In genomic region chr6:170497845-170498281, GRCh38 we compare ENCODE assay signal across 16 cellular contexts. TPM values are rescaled to one million over a fixed set of nuclear protein-coding genes. Genes with fewer than 3 reads are reported as not detected.
DNase-seq lines count a peak whose midpoint lies in the region; ATAC-seq and TF ChIP-seq lines count a peak whose summit lies in the region.
"Had no signal": no experiment of that assay in that cellular context is flagged by ENCODE, and none has a peak within 500 bp of the region (broad histone marks: within the 10 kb centered on the region; RNA-seq: fewer than 3 reads in every experiment).

No MANE protein-coding gene starts in this region.

- intact Hi-C loops in uterus (cut with DNase I; ENCODE audit: low total_unique reads), result no loop called here

- H2AK5ac ChIP-seq in neuronal stem cell (ENCODE audit: low read depth, low read length), result no peak overlapping the region

- H3K36me3 ChIP-seq in brain microvascular endothelial cell (replicated peaks), result no peaks in the 10 kb centered on the region
- peaks cover 0 to 1% of the 10 kb centered on the region in 2 donors for H3K36me3 ChIP-seq in neuronal stem cell (replicated peaks in 1 of 2; ENCODE audit: control insufficient read depth in 2 of 2, insufficient read depth in 2 of 2, low read length in 2 of 2)
- H3K36me3 ChIP-seq in uterus, result no peaks in the 10 kb centered on the region
- H3K36me3 ChIP-seq: transverse colon had no signal

- H2BK15ac ChIP-seq in neuronal stem cell (ENCODE audit: low read length), result no peak overlapping the region

- peak; percentile 9 for DNase-seq in DMS53 (lab: John Stamatoyannopoulos, UW)
- no peak for DNase-seq in DMS53 treated with DMSO at 0.1 percent for 48 hours (lab: John Stamatoyannopoulos, UW; ENCODE audit: unreplicated experiment)
- DNase-seq in NCI-H2171 treated with DMSO at 0.1 percent for 48 hours (lab: John Stamatoyannopoulos, UW), result peak; percentile 62
- DNase-seq in brain microvascular endothelial cell, result peak; percentile 24
- DNase-seq in neuronal stem cell (ENCODE audit: low spot score), result peak; percentile 85
- no peak for DNase-seq in uterus
- DNase-seq: 8988T; activated CD8-positive, alpha-beta memory T cell treated with anti-CD3 and anti-CD28 coated beads for 24 hours; activated naive CD4-positive, alpha-beta T cell treated with anti-CD3 and anti-CD28 coated beads for 36 hours; CD4-positive, CD25-positive, alpha-beta regulatory T cell; erythroblast; T1000; transverse colon had no signal

- no peak overlapping the region for H2AFZ ChIP-seq in neuronal stem cell (ENCODE audit: low read length)

- peaks cover 2 to 31% of the 10 kb centered on the region in 2 donors for H3K9me3 ChIP-seq in neuronal stem cell (replicated peaks in 1 of 2; ENCODE audit: control insufficient read depth in 2 of 2, insufficient read depth in 1 of 2, low read depth in 1 of 2, low read length in 2 of 2)
- H3K9me3 ChIP-seq in uterus, result peaks cover 0 to 4% of the 10 kb centered on the region in 2 donors
- H3K9me3 ChIP-seq: transverse colon had no signal

- in situ Hi-C loops in brain microvascular endothelial cell (cut with HindIII; ENCODE audit: low pct_ligation_motif_present, low sequenced_read_pairs), result no loop called here

- H4K91ac ChIP-seq in neuronal stem cell (ENCODE audit: low read depth, low read length, poor library complexity), result no peak overlapping the region

- H3K4me2 ChIP-seq in neuronal stem cell (ENCODE audit: insufficient read depth, low read length, poor library complexity, severe bottlenecking), result peak overlapping the region; percentile 32

- no CpG with 5 or more reads among the region's 4 CpGs for WGBS in neuronal stem cell (ENCODE audit: extremely low coverage in 2 of 2, insufficient read length in 2 of 2, insufficient replicate concordance in 1 of 2), 2 donors

- no peak overlapping the region for H2BK120ac ChIP-seq in neuronal stem cell (ENCODE audit: low read depth, low read length)

- H2BK12ac ChIP-seq in neuronal stem cell (ENCODE audit: low read length), result no peak overlapping the region

- H3K4ac ChIP-seq in neuronal stem cell (ENCODE audit: low read length), result no peak overlapping the region

- H3K14ac ChIP-seq in neuronal stem cell (ENCODE audit: low read length), result no peak overlapping the region

- H3K27me3 ChIP-seq in brain microvascular endothelial cell (replicated peaks), result no peaks in the 10 kb centered on the region
- H3K27me3 ChIP-seq in neuronal stem cell (ENCODE audit: control insufficient read depth in 3 of 3, insufficient read depth in 3 of 3, low read depth in 1 of 3, low read length in 3 of 3), result peaks cover 0 to 13% (median 0%) of the 10 kb centered on the region in 3 experiments
- H3K27me3 ChIP-seq in uterus, result no peaks in the 10 kb centered on the region
- H3K27me3 ChIP-seq: transverse colon had no signal

- no peak for TF ChIP-seq POLR2A in uterus (IDR thresholded peaks at IDR 0.05)

- no peaks in the 10 kb centered on the region for H3K79me1 ChIP-seq in neuronal stem cell (ENCODE audit: low read depth, low read length)

- no peak overlapping the region for H3K4me3 ChIP-seq in brain microvascular endothelial cell (ENCODE audit: low read depth, low read length)
- no peak overlapping the region for H3K4me3 ChIP-seq in neuronal stem cell (ENCODE audit: low read length in 2 of 2)
- no peak overlapping the region for H3K4me3 ChIP-seq in uterus
- H3K4me3 ChIP-seq: transverse colon had no signal

- ATAC-seq in HG02870 (IDR thresholded peaks at IDR 0.05; ENCODE audit: unreplicated experiment) (no peak), SK-N-SH treated with all-trans-retinoic acid at 6 μM for 48 hours (no peak)

- H3K9ac ChIP-seq in neuronal stem cell (ENCODE audit: low read depth, low read length, poor library complexity), result no peak overlapping the region

- no peak overlapping the region for H3K23ac ChIP-seq in neuronal stem cell (ENCODE audit: low read depth, low read length, poor library complexity)

- H3K18ac ChIP-seq in neuronal stem cell (ENCODE audit: low read length), result no peak overlapping the region

- no peak overlapping the region for H2BK5ac ChIP-seq in neuronal stem cell (ENCODE audit: low read length)

- H3K27ac ChIP-seq in brain microvascular endothelial cell (no peak overlapping the region), neuronal stem cell (replicated peaks; ENCODE audit: low read length) (peak overlapping the region; percentile 31), uterus (no peak overlapping the region)
- H3K27ac ChIP-seq: RWPE1, transverse colon had no signal

- no peak overlapping the region for H4K8ac ChIP-seq in neuronal stem cell (ENCODE audit: low read depth, low read length)

- TF ChIP-seq CTCF in brain microvascular endothelial cell (IDR thresholded peaks at IDR 0.05; ENCODE audit: low read depth, low read length, missing control alignments) (no peak), uterus (IDR thresholded peaks at IDR 0.05) (no peak)

- H3K4me1 ChIP-seq in neuronal stem cell (ENCODE audit: control insufficient read depth in 2 of 2, insufficient read depth in 1 of 2, low read depth in 1 of 2, low read length in 2 of 2), result peaks cover 11 to 13% of the 10 kb centered on the region in 2 donors
- no peaks in the 10 kb centered on the region for H3K4me1 ChIP-seq in uterus
- H3K4me1 ChIP-seq: transverse colon had no signal

TF ChIP-seq in SK-N-SH treated with all-trans-retinoic acid at 6 μM for 48 hours, 23 proteins besides CTCF, POLR2A, EP300 and RAD21:
- no peak for TF ChIP-seq RARB (CRISPR knock-in tag; IDR thresholded peaks at IDR 0.05)
- no peak for TF ChIP-seq ZNF8 (CRISPR knock-in tag; IDR thresholded peaks at IDR 0.05)
- TF ChIP-seq ISL1 (CRISPR knock-in tag; IDR thresholded peaks at IDR 0.05), result no peak
- TF ChIP-seq, protein P1, sequence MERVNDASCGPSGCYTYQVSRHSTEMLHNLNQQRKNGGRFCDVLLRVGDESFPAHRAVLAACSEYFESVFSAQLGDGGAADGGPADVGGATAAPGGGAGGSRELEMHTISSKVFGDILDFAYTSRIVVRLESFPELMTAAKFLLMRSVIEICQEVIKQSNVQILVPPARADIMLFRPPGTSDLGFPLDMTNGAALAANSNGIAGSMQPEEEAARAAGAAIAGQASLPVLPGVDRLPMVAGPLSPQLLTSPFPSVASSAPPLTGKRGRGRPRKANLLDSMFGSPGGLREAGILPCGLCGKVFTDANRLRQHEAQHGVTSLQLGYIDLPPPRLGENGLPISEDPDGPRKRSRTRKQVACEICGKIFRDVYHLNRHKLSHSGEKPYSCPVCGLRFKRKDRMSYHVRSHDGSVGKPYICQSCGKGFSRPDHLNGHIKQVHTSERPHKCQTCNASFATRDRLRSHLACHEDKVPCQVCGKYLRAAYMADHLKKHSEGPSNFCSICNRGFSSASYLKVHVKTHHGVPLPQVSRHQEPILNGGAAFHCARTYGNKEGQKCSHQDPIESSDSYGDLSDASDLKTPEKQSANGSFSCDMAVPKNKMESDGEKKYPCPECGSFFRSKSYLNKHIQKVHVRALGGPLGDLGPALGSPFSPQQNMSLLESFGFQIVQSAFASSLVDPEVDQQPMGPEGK (CRISPR knock-in tag; IDR thresholded peaks at IDR 0.05; ENCODE audit: borderline replicate concordance), result no peak
- TF ChIP-seq CSDC2 (CRISPR knock-in tag; IDR thresholded peaks at IDR 0.05), result no peak
- TF ChIP-seq SNAI2 (CRISPR knock-in tag; IDR thresholded peaks at IDR 0.05), result no peak
- no peak for TF ChIP-seq PPARA (CRISPR knock-in tag; IDR thresholded peaks at IDR 0.05; ENCODE audit: borderline replicate concordance)

RNA-seq across cellular contexts. Expression of gene PSMB1, which starts 55.2 kb away (rescaled TPM):
- polyA plus RNA-seq in neuronal stem cell (2013, experiment 1 of 2), result 260 TPM
- polyA plus RNA-seq in neuronal stem cell (2013, experiment 2 of 2), result 249 TPM
- total RNA-seq in uterus, result 100 to 1,000 TPM; 109 to 169 (median 144) TPM

RNA-seq across cellular contexts. Expression of gene TBP, which starts 56.3 kb away (rescaled TPM):
- polyA plus RNA-seq in neuronal stem cell (2013, experiment 1 of 2), result 24.3 TPM
- 25.0 TPM for polyA plus RNA-seq in neuronal stem cell (2013, experiment 2 of 2)
- 10 to 100 TPM in 3 of 4 donors, 1 to 10 TPM in 1; 1.8 to 50.6 (median 16.3) TPM for total RNA-seq in uterus

Comparison
In these comparisons a context has a peak if more than half of its experiments do, and no peak if none do; other contexts are left out.
1. DNase-seq: peak in DMS53 (single experiment), NCI-H2171 treated with DMSO at 0.1 percent for 48 hours (single experiment), brain microvascular endothelial cell (single experiment) and neuronal stem cell (single experiment); none in DMS53 treated with DMSO at 0.1 percent for 48 hours (single experiment) and uterus (0 of 2).